1 cellular context compared by ENCODE assay signal in the genomic region with DNA sequence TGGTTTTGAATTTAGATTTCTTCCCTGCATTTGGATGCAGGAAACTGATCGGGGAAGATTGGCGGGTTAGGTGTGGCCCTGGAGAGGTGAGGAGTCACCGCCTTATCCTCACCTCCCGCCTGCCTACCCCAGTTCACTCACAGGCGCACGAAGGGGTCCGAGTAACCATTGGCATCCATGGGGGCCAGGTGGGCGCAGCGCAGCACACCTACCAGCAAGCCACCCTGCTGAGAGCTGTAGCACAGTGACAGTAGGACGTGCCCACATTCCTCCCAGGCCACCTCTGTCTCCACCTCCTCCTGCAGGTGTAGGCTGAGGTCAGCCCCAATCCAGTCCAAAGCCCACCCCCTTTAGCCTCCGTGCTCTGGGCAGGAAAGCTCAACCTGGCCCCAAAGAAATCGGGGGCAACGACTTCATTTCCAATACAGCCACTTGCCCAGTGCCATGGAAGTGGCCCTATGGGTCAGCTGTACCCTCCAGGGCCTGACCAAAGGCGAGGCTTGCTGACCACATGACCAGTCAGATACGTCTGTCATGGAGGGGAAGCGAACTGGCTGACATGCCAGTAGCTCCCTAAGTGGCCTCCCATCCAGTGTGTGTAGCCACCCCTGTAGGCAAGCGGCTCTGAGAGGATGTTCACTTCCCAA.
TF ChIP-seq lines count a peak whose summit lies in the region.

No MANE protein-coding gene starts in this region.

TF ChIP-seq in GM23338, 12 proteins besides CTCF, POLR2A, EP300 and RAD21 (continued from another document):
- TF ChIP-seq, protein P1, sequence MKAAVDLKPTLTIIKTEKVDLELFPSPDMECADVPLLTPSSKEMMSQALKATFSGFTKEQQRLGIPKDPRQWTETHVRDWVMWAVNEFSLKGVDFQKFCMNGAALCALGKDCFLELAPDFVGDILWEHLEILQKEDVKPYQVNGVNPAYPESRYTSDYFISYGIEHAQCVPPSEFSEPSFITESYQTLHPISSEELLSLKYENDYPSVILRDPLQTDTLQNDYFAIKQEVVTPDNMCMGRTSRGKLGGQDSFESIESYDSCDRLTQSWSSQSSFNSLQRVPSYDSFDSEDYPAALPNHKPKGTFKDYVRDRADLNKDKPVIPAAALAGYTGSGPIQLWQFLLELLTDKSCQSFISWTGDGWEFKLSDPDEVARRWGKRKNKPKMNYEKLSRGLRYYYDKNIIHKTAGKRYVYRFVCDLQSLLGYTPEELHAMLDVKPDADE (IDR thresholded peaks at IDR 0.05) = no peak
- TF ChIP-seq, protein P2, sequence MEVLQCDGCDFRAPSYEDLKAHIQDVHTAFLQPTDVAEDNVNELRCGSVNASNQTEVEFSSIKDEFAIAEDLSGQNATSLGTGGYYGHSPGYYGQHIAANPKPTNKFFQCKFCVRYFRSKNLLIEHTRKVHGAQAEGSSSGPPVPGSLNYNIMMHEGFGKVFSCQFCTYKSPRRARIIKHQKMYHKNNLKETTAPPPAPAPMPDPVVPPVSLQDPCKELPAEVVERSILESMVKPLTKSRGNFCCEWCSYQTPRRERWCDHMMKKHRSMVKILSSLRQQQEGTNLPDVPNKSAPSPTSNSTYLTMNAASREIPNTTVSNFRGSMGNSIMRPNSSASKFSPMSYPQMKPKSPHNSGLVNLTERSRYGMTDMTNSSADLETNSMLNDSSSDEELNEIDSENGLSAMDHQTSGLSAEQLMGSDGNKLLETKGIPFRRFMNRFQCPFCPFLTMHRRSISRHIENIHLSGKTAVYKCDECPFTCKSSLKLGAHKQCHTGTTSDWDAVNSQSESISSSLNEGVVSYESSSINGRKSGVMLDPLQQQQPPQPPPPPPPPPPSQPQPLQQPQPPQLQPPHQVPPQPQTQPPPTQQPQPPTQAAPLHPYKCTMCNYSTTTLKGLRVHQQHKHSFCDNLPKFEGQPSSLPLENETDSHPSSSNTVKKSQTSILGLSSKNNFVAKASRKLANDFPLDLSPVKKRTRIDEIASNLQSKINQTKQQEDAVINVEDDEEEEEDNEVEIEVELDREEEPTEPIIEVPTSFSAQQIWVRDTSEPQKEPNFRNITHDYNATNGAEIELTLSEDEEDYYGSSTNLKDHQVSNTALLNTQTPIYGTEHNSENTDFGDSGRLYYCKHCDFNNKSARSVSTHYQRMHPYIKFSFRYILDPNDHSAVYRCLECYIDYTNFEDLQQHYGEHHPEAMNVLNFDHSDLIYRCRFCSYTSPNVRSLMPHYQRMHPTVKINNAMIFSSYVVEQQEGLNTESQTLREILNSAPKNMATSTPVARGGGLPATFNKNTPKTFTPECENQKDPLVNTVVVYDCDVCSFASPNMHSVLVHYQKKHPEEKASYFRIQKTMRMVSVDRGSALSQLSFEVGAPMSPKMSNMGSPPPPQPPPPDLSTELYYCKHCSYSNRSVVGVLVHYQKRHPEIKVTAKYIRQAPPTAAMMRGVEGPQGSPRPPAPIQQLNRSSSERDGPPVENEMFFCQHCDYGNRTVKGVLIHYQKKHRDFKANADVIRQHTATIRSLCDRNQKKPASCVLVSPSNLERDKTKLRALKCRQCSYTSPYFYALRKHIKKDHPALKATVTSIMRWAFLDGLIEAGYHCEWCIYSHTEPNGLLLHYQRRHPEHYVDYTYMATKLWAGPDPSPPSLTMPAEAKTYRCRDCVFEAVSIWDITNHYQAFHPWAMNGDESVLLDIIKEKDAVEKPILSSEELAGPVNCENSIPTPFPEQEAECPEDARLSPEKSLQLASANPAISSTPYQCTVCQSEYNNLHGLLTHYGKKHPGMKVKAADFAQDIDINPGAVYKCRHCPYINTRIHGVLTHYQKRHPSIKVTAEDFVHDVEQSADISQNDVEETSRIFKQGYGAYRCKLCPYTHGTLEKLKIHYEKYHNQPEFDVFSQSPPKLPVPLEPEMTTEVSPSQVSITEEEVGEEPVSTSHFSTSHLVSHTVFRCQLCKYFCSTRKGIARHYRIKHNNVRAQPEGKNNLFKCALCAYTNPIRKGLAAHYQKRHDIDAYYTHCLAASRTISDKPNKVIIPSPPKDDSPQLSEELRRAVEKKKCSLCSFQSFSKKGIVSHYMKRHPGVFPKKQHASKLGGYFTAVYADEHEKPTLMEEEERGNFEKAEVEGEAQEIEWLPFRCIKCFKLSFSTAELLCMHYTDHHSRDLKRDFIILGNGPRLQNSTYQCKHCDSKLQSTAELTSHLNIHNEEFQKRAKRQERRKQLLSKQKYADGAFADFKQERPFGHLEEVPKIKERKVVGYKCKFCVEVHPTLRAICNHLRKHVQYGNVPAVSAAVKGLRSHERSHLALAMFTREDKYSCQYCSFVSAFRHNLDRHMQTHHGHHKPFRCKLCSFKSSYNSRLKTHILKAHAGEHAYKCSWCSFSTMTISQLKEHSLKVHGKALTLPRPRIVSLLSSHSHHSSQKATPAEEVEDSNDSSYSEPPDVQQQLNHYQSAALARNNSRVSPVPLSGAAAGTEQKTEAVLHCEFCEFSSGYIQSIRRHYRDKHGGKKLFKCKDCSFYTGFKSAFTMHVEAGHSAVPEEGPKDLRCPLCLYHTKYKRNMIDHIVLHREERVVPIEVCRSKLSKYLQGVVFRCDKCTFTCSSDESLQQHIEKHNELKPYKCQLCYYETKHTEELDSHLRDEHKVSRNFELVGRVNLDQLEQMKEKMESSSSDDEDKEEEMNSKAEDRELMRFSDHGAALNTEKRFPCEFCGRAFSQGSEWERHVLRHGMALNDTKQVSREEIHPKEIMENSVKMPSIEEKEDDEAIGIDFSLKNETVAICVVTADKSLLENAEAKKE (CRISPR knock-in tag; IDR thresholded peaks at IDR 0.05) = no peak
